In the genomic region with DNA sequence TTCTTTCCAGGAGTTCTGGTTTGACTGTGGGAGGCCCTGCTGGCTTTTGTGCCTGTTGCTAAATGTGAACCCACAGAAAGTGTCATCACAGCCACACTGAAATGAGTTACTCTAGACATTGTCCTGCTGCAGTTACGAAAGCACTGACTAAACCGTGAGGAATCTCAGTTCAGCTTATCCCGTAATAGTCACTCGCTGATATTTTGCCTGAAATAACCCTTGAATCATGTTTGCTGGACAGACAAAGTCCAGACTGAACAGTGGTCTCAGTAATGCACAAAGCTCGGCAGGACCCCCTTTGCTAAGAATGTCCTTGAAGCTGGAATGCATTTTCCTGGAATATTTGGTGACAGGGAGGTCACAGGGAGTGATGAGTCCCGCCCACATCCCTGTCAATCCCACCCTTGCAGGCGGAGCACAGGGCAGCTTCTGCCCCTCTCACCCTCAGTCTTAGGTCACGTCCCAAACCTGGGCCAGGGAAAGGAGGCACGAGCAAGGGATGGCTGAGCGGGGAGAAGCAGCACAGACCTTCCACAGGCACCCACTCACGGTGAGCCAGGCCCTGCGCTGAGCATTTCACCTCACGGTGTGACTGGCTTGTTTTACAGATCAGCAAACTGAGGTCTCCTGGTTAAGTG, we compare ENCODE assay signal across 10 cellular contexts. TPM values are rescaled to one million over a fixed set of nuclear protein-coding genes. Genes with fewer than 3 reads are reported as not detected.
A peak's percentile ranks its signal among the peaks of the same experiment; 100 is the strongest.
DNase-seq lines count a peak whose midpoint lies in the region; ATAC-seq and TF ChIP-seq lines count a peak whose summit lies in the region.
"Had no signal": no experiment of that assay in that cellular context is flagged by ENCODE, and none has a peak within 500 bp of the region (broad histone marks: within the 10 kb centered on the region; RNA-seq: fewer than 3 reads in every experiment).

No MANE protein-coding gene starts in this region.

- H3K4me3 ChIP-seq in astrocyte of the spinal cord (ENCODE audit: low read depth, low read length) (no peak overlapping the region), right atrium auricular region (no peak overlapping the region), vagina (no peak overlapping the region), transverse colon (no peak overlapping the region)
- H3K4me3 ChIP-seq: prostate gland had no signal

- peak overlapping the region; percentile 83 to 90 for H3K27ac ChIP-seq in right atrium auricular region
- H3K27ac ChIP-seq in vagina, result peak overlapping the region; percentile 75
- H3K27ac ChIP-seq in transverse colon, result no peak overlapping the region
- H3K27ac ChIP-seq: prostate gland had no signal

- no peaks in the 10 kb centered on the region for H3K27me3 ChIP-seq in right atrium auricular region
- H3K27me3 ChIP-seq in vagina, result no peaks in the 10 kb centered on the region
- no peaks in the 10 kb centered on the region for H3K27me3 ChIP-seq in transverse colon

- H3K36me3 ChIP-seq in right atrium auricular region (peaks cover 44% of the 10 kb centered on the region), vagina (peaks cover 0 to 54% of the 10 kb centered on the region in 2 donors), transverse colon (peaks cover 0 to 5% (median 0%) of the 10 kb centered on the region in 4 donors)

- TF ChIP-seq EP300 in transverse colon (IDR thresholded peaks at IDR 0.05; ENCODE audit: low read depth), result no peak

- H3K9me3 ChIP-seq in right atrium auricular region (no peaks in the 10 kb centered on the region), vagina (no peaks in the 10 kb centered on the region), transverse colon (no peaks in the 10 kb centered on the region)
- H3K9me3 ChIP-seq: prostate gland had no signal

- no peak for ATAC-seq in GM21619 (IDR thresholded peaks at IDR 0.05; ENCODE audit: unreplicated experiment)

- peak; percentile 57 for DNase-seq in SIG-M5 treated with dmso at 0.1 percent for 504 hours (lab: John Stamatoyannopoulos, UW; ENCODE audit: unreplicated experiment)
- no peak for DNase-seq in SIG-M5 (lab: John Stamatoyannopoulos, UW)
- DNase-seq in astrocyte of the spinal cord (ENCODE audit: low read depth, low spot score), result peak; percentile 94
- DNase-seq in right atrium auricular region (ENCODE audit: low spot score), result no peak
- no peak for DNase-seq in vagina (ENCODE audit: extremely low spot score in 2 of 2)
- no peak for DNase-seq in transverse colon
- DNase-seq in GM10248 (ENCODE audit: extremely low spot score), result no peak
- DNase-seq: NCI-H146 had no signal

- POLR2A ChIA-PET in GM10248 (lab: Yijun Ruan, JAX), result no interaction called here

- TF ChIP-seq POLR2A in vagina (IDR thresholded peaks at IDR 0.05) (no peak), transverse colon (IDR thresholded peaks at IDR 0.05) (no peak)

- CTCF ChIA-PET in GM10248 (lab: Yijun Ruan, JAX), result interaction anchor here (0.9 to 11.1 kb wide), 4 partner anchors 9 to 186 kb away, joined by 3 to 103 read pairs (median 3); no protein-coding TSS in a partner anchor

- no peak for TF ChIP-seq CTCF in astrocyte of the spinal cord (IDR thresholded peaks at IDR 0.05; ENCODE audit: low read depth, low read length)
- no peak for TF ChIP-seq CTCF in right atrium auricular region (IDR thresholded peaks at IDR 0.05)
- TF ChIP-seq CTCF in vagina (IDR thresholded peaks at IDR 0.05), result no peak
- TF ChIP-seq CTCF in transverse colon (IDR thresholded peaks at IDR 0.05), result no peak
- TF ChIP-seq CTCF in GM10248 (IDR thresholded peaks at IDR 0.05; ENCODE audit: control extremely low read depth, extremely low read depth, low read depth, missing control alignments), result no peak

- 80 to 88% methylated on average over 1 to 13 of the region's 13 CpGs for WGBS in transverse colon (ENCODE audit: low coverage in 1 of 2), 2 donors

- peaks cover 0 to 66% of the 10 kb centered on the region in 2 donors for H3K4me1 ChIP-seq in right atrium auricular region
- peaks cover 22% of the 10 kb centered on the region for H3K4me1 ChIP-seq in vagina
- peaks cover 0 to 4% (median 2%) of the 10 kb centered on the region in 4 donors for H3K4me1 ChIP-seq in transverse colon

- intact Hi-C loops in vagina (cut with DNase I), result no loop called here
- intact Hi-C loops in transverse colon (cut with DNase I; ENCODE audit: low total_unique reads), result no loop called here

- in situ Hi-C loops in astrocyte of the spinal cord (cut with HindIII; ENCODE audit: low sequenced_read_pairs) (no loop called here), transverse colon (cut with MboI; ENCODE audit: low pct_ligation_motif_present in 1 of 4, low pct_unique_long_range_greater_than_20kb in 1 of 4, low sequenced_read_pairs in 3 of 4) (no loop called here)

RNA-seq across cellular contexts. Expression of gene ADI1, which starts 53.4 kb away (rescaled TPM):
- total RNA-seq in right atrium auricular region, result 100 to 1,000 TPM; 130 to 184 TPM
- 26.3 TPM for total RNA-seq in vagina
- total RNA-seq in transverse colon, result 100 to 1,000 TPM in 1 of 4 donors, 10 to 100 TPM in 3; 44.1 to 110 (median 78.1) TPM

Comparison
In these comparisons a context has a peak if more than half of its experiments do, and no peak if none do; other contexts are left out.
1. DNase-seq: peak in SIG-M5 treated with dmso at 0.1 percent for 504 hours (single experiment) and astrocyte of the spinal cord (single experiment); none in SIG-M5 (single experiment), right atrium auricular region (single experiment), vagina (0 of 2), transverse colon (single experiment) and GM10248 (single experiment).
2. H3K27ac ChIP-seq: peak in right atrium auricular region (2 of 2) and vagina (single experiment); none in transverse colon (0 of 4).